Comparison of ENCODE assay signal across 8 cellular contexts in the genomic region with DNA sequence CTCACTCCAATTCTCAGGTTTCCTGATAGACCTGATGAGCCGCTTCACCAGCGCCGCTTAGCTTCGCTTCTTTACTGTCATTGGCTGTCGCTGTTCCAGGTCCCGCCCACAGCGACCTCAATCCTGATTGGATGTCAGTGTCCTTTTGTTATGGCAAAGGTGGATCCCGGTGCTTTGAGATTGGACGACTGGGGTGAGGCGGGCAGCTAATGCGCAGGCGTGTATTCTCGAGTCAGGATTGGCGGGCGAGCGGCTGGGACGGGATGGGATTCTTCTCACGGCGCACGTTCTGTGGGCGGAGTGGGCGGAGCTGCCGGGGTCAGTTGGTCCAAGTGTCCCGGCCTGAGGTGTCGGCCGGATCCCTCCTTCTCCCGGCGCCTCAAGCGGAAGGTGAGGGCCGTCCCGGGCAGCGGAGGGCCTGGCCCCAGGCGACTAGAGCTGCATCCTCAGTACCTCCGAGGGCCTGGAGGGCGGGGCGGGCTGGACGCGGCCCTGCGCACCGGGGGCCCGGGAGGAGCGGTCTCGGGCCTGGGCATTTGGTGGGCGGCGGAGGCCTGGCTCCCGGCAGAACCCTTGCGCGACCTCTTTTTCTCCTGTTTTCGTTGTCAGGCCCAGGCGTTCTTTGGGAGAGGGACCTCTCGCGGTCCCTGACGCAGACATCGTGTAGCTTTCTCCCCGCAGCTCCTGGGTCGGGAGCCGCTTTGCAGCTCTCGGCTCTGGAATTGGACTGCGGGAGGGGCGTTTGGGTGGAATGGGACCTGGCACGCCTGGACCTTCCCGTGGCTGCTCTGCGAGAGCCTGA. TPM values are rescaled to one million over a fixed set of nuclear protein-coding genes. Genes with fewer than 3 reads are reported as not detected.
A peak's percentile ranks its signal among the peaks of the same experiment; 100 is the strongest.
DNase-seq lines count a peak whose midpoint lies in the region; ATAC-seq, FAIRE-seq and TF ChIP-seq lines count a peak whose summit lies in the region.

TSS of gene SCOC (plus strand) at position 319 of the 802 bp plus-strand sequence. CDS start 5,525 bp downstream, outside the sequence.

- intact Hi-C loops in breast epithelium (cut with DNase I; ENCODE audit: low total_unique reads), result no loop called here

- no peaks in the 10 kb centered on the region for H3K27me3 ChIP-seq in breast epithelium
- H3K27me3 ChIP-seq in skeletal muscle tissue (ENCODE audit: control insufficient read depth in 3 of 3, insufficient read depth in 3 of 3, low read length in 3 of 3), result no peaks in the 10 kb centered on the region

- peak within 1 kb of the TSS; percentile 73 to 92 (median 80) for H3K4me3 ChIP-seq in breast epithelium
- peak within 1 kb of the TSS; percentile 90 for H3K4me3 ChIP-seq in iPS-18c (ENCODE audit: insufficient read depth, low read depth, low read length)
- peak within 1 kb of the TSS; percentile 90 for H3K4me3 ChIP-seq in skeletal muscle tissue (ENCODE audit: low read length in 3 of 3)

- TF ChIP-seq POLR2A in breast epithelium (IDR thresholded peaks at IDR 0.05), result peak; percentile 45

- FAIRE-seq in A204.1 (lab: Jason Lieb, UNC), result peak; percentile 99

- DNase-seq in NCI-H2171 (lab: John Stamatoyannopoulos, UW) (peak; percentile 92), breast epithelium (ENCODE audit: low spot score in 2 of 2) (peak; percentile 99 to 100)

- H3K36me3 ChIP-seq in breast epithelium (no peaks in the 10 kb centered on the region), skeletal muscle tissue (ENCODE audit: control insufficient read depth in 3 of 3, insufficient read depth in 3 of 3, low read length in 3 of 3) (no peaks in the 10 kb centered on the region)

- no peaks in the 10 kb centered on the region for H3K9me3 ChIP-seq in breast epithelium
- H3K9me3 ChIP-seq in iPS-18c (ENCODE audit: control insufficient read depth, insufficient read depth, low read length), result no peaks in the 10 kb centered on the region
- no peaks in the 10 kb centered on the region for H3K9me3 ChIP-seq in skeletal muscle tissue (ENCODE audit: control insufficient read depth in 3 of 3, low read length in 3 of 3)

- peak within 1 kb of the TSS; percentile 85 to 93 (median 88) for H3K9ac ChIP-seq in skeletal muscle tissue (ENCODE audit: low read depth in 1 of 3, low read length in 3 of 3)

- peaks cover 0 to 4% of the 10 kb centered on the region in 2 donors for H3K4me1 ChIP-seq in breast epithelium
- H3K4me1 ChIP-seq in skeletal muscle tissue (ENCODE audit: control insufficient read depth in 3 of 3, insufficient read depth in 3 of 3, low read length in 3 of 3), result peaks cover 12 to 21% (median 13%) of the 10 kb centered on the region in 3 donors

- peak within 1 kb of the TSS; percentile 91 for H3K27ac ChIP-seq in VCaP
- peak within 1 kb of the TSS; percentile 94 to 96 for H3K27ac ChIP-seq in breast epithelium
- peak within 1 kb of the TSS; percentile 88 for H3K27ac ChIP-seq in skeletal muscle tissue (ENCODE audit: low read depth, low read length)

- ATAC-seq in GM18861 (IDR thresholded peaks at IDR 0.05; ENCODE audit: unreplicated experiment) (peak; percentile 89), HG03097 (IDR thresholded peaks at IDR 0.05; ENCODE audit: low FRiP score, unreplicated experiment) (peak; percentile 95)

- TF ChIP-seq CTCF in VCaP (conservative IDR thresholded peaks at IDR 0.05), result no peak
- TF ChIP-seq CTCF in breast epithelium (IDR thresholded peaks at IDR 0.05), result no peak

RNA-seq across cellular contexts. Expression of gene SCOC, which starts in this region (rescaled TPM):
- total RNA-seq in breast epithelium (10 to 100 TPM; 44.6 to 64.0 (median 47.5) TPM), skeletal muscle tissue (13.6 TPM)

Comparison
In these comparisons a context has a peak if more than half of its experiments do, and no peak if none do; other contexts are left out.
1. Peak in every context shown above with its lines: DNase-seq, ATAC-seq, H3K4me3 ChIP-seq and H3K27ac ChIP-seq.